ENCODE assay signal across 1 cellular context in genomic region chr17:62017912-62018311, GRCh38.
TF ChIP-seq lines count a peak whose summit lies in the region.

No MANE protein-coding gene starts in this region.

TF ChIP-seq in SK-N-SH treated with all-trans-retinoic acid at 6 μM for 48 hours, 23 proteins besides CTCF, POLR2A, EP300 and RAD21 (continued from another document):
- TF ChIP-seq BACH2 (CRISPR knock-in tag; IDR thresholded peaks at IDR 0.05; ENCODE audit: borderline replicate concordance) (no peak), PPARA (CRISPR knock-in tag; IDR thresholded peaks at IDR 0.05; ENCODE audit: borderline replicate concordance) (no peak), TCF4 (CRISPR knock-in tag; IDR thresholded peaks at IDR 0.05; ENCODE audit: borderline replicate concordance) (no peak), CSRNP3 (CRISPR knock-in tag; IDR thresholded peaks at IDR 0.05) (no peak), TSHZ2 (CRISPR knock-in tag; IDR thresholded peaks at IDR 0.05) (no peak), PATZ1 (CRISPR knock-in tag; IDR thresholded peaks at IDR 0.05; ENCODE audit: borderline replicate concordance) (no peak), SNAI2 (CRISPR knock-in tag; IDR thresholded peaks at IDR 0.05) (no peak), ZFP30 (CRISPR knock-in tag; IDR thresholded peaks at IDR 0.05) (no peak), ZNF8 (CRISPR knock-in tag; IDR thresholded peaks at IDR 0.05) (no peak), ZNF565 (CRISPR knock-in tag; conservative IDR thresholded peaks at IDR 0.05; ENCODE audit: low read depth) (no peak)
TF ChIP-seq in SK-N-SH treated with all-trans-retinoic acid at 6 μM for 48 hours: peak in this region for 0.
